ENCODE assay signal across 1 cellular context in the genomic region with DNA sequence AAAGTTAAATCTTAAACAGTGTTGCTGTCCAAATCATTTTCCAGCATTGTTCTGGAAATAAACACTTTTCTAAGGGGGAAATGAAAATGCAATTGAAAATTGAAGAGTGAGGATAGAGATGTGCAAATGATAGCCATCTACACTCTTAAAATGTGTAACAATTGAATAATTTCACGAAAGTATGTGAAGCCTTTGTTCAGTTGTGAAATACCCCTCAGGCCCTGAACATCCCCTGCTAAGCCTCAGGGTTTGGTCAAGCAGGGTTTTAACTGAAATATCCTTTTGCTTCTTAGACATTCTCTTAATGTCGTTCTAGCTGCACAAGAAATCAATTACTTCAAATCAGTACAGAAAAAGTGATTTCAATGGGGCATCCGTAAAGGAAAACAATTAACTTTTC.
TF ChIP-seq lines count a peak whose summit lies in the region.

No MANE protein-coding gene starts in this region.

TF ChIP-seq in K562, 482 proteins besides CTCF, POLR2A, EP300 and RAD21 (continued from another document):
- TF ChIP-seq, protein P1, sequence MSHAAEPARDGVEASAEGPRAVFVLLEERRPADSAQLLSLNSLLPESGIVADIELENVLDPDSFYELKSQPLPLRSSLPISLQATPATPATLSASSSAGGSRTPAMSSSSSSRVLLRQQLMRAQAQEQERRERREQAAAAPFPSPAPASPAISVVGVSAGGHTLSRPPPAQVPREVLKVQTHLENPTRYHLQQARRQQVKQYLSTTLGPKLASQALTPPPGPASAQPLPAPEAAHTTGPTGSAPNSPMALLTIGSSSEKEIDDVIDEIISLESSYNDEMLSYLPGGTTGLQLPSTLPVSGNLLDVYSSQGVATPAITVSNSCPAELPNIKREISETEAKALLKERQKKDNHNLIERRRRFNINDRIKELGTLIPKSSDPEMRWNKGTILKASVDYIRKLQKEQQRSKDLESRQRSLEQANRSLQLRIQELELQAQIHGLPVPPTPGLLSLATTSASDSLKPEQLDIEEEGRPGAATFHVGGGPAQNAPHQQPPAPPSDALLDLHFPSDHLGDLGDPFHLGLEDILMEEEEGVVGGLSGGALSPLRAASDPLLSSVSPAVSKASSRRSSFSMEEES (CRISPR knock-in tag; IDR thresholded peaks at IDR 0.05): no peak
- TF ChIP-seq SNIP1 (IDR thresholded peaks at IDR 0.05; ENCODE audit: low read depth): no peak
- TF ChIP-seq NCOA4 (IDR thresholded peaks at IDR 0.05; ENCODE audit: partially characterized antibody): no peak
- TF ChIP-seq NELFE (IDR thresholded peaks at IDR 0.05; ENCODE audit: insufficient read depth, insufficient read length): no peak
- TF ChIP-seq ZNF354B (CRISPR knock-in tag; IDR thresholded peaks at IDR 0.05): no peak
- TF ChIP-seq KDM1A (IDR thresholded peaks at IDR 0.05): no peak
- no peak for TF ChIP-seq ZNF583 (CRISPR knock-in tag; IDR thresholded peaks at IDR 0.05)
- TF ChIP-seq ZNF561 (CRISPR knock-in tag; conservative IDR thresholded peaks at IDR 0.05): no peak
- TF ChIP-seq, protein P2, sequence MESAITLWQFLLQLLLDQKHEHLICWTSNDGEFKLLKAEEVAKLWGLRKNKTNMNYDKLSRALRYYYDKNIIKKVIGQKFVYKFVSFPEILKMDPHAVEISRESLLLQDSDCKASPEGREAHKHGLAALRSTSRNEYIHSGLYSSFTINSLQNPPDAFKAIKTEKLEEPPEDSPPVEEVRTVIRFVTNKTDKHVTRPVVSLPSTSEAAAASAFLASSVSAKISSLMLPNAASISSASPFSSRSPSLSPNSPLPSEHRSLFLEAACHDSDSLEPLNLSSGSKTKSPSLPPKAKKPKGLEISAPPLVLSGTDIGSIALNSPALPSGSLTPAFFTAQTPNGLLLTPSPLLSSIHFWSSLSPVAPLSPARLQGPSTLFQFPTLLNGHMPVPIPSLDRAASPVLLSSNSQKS (CRISPR knock-in tag; IDR thresholded peaks at IDR 0.05): no peak
- TF ChIP-seq CBFA2T2 (conservative IDR thresholded peaks at IDR 0.05): no peak
- no peak for TF ChIP-seq SIN3A (IDR thresholded peaks at IDR 0.05; ENCODE audit: borderline replicate concordance in 2 of 2, control insufficient read depth in 1 of 2, low read depth in 2 of 2, low read length in 2 of 2)
- TF ChIP-seq, protein P3, sequence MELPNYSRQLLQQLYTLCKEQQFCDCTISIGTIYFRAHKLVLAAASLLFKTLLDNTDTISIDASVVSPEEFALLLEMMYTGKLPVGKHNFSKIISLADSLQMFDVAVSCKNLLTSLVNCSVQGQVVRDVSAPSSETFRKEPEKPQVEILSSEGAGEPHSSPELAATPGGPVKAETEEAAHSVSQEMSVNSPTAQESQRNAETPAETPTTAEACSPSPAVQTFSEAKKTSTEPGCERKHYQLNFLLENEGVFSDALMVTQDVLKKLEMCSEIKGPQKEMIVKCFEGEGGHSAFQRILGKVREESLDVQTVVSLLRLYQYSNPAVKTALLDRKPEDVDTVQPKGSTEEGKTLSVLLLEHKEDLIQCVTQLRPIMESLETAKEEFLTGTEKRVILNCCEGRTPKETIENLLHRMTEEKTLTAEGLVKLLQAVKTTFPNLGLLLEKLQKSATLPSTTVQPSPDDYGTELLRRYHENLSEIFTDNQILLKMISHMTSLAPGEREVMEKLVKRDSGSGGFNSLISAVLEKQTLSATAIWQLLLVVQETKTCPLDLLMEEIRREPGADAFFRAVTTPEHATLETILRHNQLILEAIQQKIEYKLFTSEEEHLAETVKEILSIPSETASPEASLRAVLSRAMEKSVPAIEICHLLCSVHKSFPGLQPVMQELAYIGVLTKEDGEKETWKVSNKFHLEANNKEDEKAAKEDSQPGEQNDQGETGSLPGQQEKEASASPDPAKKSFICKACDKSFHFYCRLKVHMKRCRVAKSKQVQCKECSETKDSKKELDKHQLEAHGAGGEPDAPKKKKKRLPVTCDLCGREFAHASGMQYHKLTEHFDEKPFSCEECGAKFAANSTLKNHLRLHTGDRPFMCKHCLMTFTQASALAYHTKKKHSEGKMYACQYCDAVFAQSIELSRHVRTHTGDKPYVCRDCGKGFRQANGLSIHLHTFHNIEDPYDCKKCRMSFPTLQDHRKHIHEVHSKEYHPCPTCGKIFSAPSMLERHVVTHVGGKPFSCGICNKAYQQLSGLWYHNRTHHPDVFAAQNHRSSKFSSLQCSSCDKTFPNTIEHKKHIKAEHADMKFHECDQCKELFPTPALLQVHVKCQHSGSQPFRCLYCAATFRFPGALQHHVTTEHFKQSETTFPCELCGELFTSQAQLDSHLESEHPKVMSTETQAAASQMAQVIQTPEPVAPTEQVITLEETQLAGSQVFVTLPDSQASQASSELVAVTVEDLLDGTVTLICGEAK (IDR thresholded peaks at IDR 0.05): no peak
- TF ChIP-seq, protein P3 (CRISPR knock-in tag; IDR thresholded peaks at IDR 0.05): no peak
